ENCODE assay signal across 10 cellular contexts in genomic region chrX:49133759-49134158, GRCh38. TPM values are rescaled to one million over a fixed set of nuclear protein-coding genes. Genes with fewer than 3 reads are reported as not detected.
"Had no signal": no experiment of that assay in that cellular context is flagged by ENCODE, and none has a peak within 500 bp of the region (broad histone marks: within the 10 kb centered on the region; RNA-seq: fewer than 3 reads in every experiment).

No MANE protein-coding gene starts in this region.

- H3K9me3 Mint-ChIP-seq: GM23338 had no signal

- H2AFZ ChIP-seq: GM23338 had no signal

- H3K4me1 Mint-ChIP-seq: GM23338 had no signal

- H3K27ac ChIP-seq: HL-60 had no signal

- ATAC-seq: GM23338, HCT116, HepG2 had no signal

- FAIRE-seq: H1, H54, HepG2 had no signal

- H3K36me3 ChIP-seq: HAP-1 had no signal

- H3K4me3 Mint-ChIP-seq: GM23338, IgD-negative memory B cell had no signal

- H3K27ac Mint-ChIP-seq: GM23338 had no signal

- H3K4me3 ChIP-seq: GM23338, HAP-1 had no signal

- DNase-seq: KG1 had no signal

- H3K9me3 ChIP-seq: HAP-1 had no signal

- H3K4me1 ChIP-seq: HAP-1 had no signal

- H3K27me3 Mint-ChIP-seq: IgD-negative memory B cell had no signal

- H3K4me2 ChIP-seq: GM23338 had no signal

RNA-seq across cellular contexts. Expression of gene MAGIX, which starts 28.8 kb away (rescaled TPM):
- total RNA-seq: HT1080 had no signal
